1 cellular context compared by ENCODE assay signal in the genomic region with DNA sequence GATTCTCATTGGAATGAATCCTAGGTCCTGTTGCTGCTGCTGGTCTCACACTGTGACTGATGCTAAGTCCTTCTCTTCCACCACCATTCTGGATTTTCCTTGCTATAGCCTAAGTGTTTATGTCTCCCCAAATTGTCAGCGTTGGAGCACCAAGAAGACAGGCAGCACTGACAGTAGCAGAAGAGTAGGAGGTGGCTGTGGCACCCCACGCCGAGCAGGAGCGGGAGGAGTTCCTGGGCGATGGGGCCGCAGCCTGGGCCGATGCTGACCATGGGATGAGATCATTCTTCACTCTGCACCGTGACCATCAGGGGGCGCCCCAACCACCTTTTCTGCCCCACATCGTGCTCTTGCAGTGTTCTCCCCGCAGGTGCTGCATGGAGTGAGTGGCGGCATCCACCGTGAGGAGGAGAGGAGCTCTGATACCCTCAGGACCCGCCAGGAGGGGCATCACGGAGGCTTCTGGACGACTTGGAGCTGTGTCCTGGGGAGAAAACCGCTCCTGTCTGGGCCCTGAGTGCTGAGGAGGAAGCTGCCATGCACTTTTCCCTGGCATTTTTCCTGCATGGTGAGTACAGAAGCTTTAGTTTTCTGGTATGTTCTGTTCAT.
TF ChIP-seq lines count a peak whose summit lies in the region.

No MANE protein-coding gene starts in this region.

TF ChIP-seq in HEK293, 187 proteins besides CTCF, POLR2A, EP300 and RAD21 (continued from another document):
- TF ChIP-seq, protein P1, sequence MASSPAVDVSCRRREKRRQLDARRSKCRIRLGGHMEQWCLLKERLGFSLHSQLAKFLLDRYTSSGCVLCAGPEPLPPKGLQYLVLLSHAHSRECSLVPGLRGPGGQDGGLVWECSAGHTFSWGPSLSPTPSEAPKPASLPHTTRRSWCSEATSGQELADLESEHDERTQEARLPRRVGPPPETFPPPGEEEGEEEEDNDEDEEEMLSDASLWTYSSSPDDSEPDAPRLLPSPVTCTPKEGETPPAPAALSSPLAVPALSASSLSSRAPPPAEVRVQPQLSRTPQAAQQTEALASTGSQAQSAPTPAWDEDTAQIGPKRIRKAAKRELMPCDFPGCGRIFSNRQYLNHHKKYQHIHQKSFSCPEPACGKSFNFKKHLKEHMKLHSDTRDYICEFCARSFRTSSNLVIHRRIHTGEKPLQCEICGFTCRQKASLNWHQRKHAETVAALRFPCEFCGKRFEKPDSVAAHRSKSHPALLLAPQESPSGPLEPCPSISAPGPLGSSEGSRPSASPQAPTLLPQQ (tag by site-specific recombination; IDR thresholded peaks at IDR 0.05), result peak; percentile 85
- TF ChIP-seq PRDM1 (tag by site-specific recombination; IDR thresholded peaks at IDR 0.05) (0 out of 2 replicates have a peak, but pooled peaks have one; percentile 21), ZNF629 (tag by site-specific recombination; IDR thresholded peaks at IDR 0.05) (peak; percentile 87), REST (tag by site-specific recombination; IDR thresholded peaks at IDR 0.05) (no peak), GLIS1 (tag by site-specific recombination; IDR thresholded peaks at IDR 0.05) (peak; percentile 95), ZNF561 (tag by site-specific recombination; IDR thresholded peaks at IDR 0.05; ENCODE audit: borderline replicate concordance) (0 out of 2 replicates have a peak, but pooled peaks have one; percentile 50), SP7 (tag by site-specific recombination; IDR thresholded peaks at IDR 0.05) (peak; percentile 90), ZNF529 (tag by site-specific recombination; IDR thresholded peaks at IDR 0.05; ENCODE audit: insufficient replicate concordance) (no peak), KLF1 (tag by site-specific recombination; IDR thresholded peaks at IDR 0.05) (0 out of 2 replicates have a peak, but pooled peaks have one; percentile 7), ZNF558 (tag by site-specific recombination; IDR thresholded peaks at IDR 0.05) (0 out of 2 replicates have a peak, but pooled peaks have one; percentile 36), ZFP37 (tag by site-specific recombination; IDR thresholded peaks at IDR 0.05) (peak; percentile 94), TRIM28 (IDR thresholded peaks at IDR 0.05; ENCODE audit: borderline replicate concordance, low read length) (no peak; the same call in 1 of the 2 replicates), ZNF654 (tag by site-specific recombination; IDR thresholded peaks at IDR 0.05; ENCODE audit: low read depth) (peak; percentile 59), SCRT2 (tag by site-specific recombination; IDR thresholded peaks at IDR 0.05) (peak; percentile 82), ZNF391 (tag by site-specific recombination; IDR thresholded peaks at IDR 0.05; ENCODE audit: borderline replicate concordance, low read depth) (peak; percentile 85; the same call in 1 of the 2 replicates), ZNF2 (tag by site-specific recombination; IDR thresholded peaks at IDR 0.05) (peak; percentile 82), ZNF610 (tag by site-specific recombination; IDR thresholded peaks at IDR 0.05; ENCODE audit: borderline replicate concordance) (0 out of 2 replicates have a peak, but pooled peaks have one; percentile 57), ZBTB17 (tag by site-specific recombination; IDR thresholded peaks at IDR 0.05) (peak; percentile 94), IKZF3 (tag by site-specific recombination; IDR thresholded peaks at IDR 0.05) (peak; percentile 69), YY2 (tag by site-specific recombination; IDR thresholded peaks at IDR 0.05) (no peak), ZNF24 (tag by site-specific recombination; IDR thresholded peaks at IDR 0.05) (peak; percentile 61; the same call in 1 of the 2 replicates), ZXDB (tag by site-specific recombination; IDR thresholded peaks at IDR 0.05) (peak; percentile 75), WT1 (tag by site-specific recombination; IDR thresholded peaks at IDR 0.05) (peak; percentile 40; the same call in 1 of the 2 replicates), ZBTB20 (tag by site-specific recombination; IDR thresholded peaks at IDR 0.05) (peak; percentile 52; the same call in 1 of the 2 replicates), ZNF792 (tag by site-specific recombination; IDR thresholded peaks at IDR 0.05) (no peak), ZNF394 (tag by site-specific recombination; IDR thresholded peaks at IDR 0.05; ENCODE audit: borderline replicate concordance) (peak; percentile 67; the same call in 1 of the 2 replicates), ZNF114 (tag by site-specific recombination; IDR thresholded peaks at IDR 0.05) (no peak), SETDB1 (IDR thresholded peaks at IDR 0.05; ENCODE audit: insufficient read length, low read length) (no peak)
- TF ChIP-seq, protein P2, sequence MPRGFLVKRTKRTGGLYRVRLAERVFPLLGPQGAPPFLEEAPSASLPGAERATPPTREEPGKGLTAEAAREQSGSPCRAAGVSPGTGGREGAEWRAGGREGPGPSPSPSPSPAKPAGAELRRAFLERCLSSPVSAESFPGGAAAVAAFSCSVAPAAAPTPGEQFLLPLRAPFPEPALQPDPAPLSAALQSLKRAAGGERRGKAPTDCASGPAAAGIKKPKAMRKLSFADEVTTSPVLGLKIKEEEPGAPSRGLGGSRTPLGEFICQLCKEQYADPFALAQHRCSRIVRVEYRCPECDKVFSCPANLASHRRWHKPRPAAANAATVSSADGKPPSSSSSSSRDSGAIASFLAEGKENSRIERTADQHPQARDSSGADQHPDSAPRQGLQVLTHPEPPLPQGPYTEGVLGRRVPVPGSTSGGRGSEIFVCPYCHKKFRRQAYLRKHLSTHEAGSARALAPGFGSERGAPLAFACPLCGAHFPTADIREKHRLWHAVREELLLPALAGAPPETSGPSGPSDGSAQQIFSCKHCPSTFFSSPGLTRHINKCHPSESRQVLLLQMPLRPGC (tag by site-specific recombination; IDR thresholded peaks at IDR 0.05), result peak; percentile 55; the same call in 1 of the 2 replicates
- TF ChIP-seq, protein P3, sequence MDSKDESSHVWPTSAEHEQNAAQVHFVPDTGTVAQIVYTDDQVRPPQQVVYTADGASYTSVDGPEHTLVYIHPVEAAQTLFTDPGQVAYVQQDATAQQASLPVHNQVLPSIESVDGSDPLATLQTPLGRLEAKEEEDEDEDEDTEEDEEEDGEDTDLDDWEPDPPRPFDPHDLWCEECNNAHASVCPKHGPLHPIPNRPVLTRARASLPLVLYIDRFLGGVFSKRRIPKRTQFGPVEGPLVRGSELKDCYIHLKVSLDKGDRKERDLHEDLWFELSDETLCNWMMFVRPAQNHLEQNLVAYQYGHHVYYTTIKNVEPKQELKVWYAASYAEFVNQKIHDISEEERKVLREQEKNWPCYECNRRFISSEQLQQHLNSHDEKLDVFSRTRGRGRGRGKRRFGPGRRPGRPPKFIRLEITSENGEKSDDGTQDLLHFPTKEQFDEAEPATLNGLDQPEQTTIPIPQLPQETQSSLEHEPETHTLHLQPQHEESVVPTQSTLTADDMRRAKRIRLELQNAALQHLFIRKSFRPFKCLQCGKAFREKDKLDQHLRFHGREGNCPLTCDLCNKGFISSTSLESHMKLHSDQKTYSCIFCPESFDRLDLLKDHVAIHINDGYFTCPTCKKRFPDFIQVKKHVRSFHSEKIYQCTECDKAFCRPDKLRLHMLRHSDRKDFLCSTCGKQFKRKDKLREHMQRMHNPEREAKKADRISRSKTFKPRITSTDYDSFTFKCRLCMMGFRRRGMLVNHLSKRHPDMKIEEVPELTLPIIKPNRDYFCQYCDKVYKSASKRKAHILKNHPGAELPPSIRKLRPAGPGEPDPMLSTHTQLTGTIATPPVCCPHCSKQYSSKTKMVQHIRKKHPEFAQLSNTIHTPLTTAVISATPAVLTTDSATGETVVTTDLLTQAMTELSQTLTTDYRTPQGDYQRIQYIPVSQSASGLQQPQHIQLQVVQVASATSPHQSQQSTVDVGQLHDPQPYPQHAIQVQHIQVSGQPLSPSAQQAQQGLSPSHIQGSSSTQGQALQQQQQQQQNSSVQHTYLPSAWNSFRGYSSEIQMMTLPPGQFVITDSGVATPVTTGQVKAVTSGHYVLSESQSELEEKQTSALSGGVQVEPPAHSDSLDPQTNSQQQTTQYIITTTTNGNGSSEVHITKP (tag by site-specific recombination; IDR thresholded peaks at IDR 0.05), result peak; percentile 84
- TF ChIP-seq, protein P4, sequence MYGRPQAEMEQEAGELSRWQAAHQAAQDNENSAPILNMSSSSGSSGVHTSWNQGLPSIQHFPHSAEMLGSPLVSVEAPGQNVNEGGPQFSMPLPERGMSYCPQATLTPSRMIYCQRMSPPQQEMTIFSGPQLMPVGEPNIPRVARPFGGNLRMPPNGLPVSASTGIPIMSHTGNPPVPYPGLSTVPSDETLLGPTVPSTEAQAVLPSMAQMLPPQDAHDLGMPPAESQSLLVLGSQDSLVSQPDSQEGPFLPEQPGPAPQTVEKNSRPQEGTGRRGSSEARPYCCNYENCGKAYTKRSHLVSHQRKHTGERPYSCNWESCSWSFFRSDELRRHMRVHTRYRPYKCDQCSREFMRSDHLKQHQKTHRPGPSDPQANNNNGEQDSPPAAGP (tag by site-specific recombination; IDR thresholded peaks at IDR 0.05), result peak; percentile 88; the same call in 1 of the 2 replicates
